Comparison of ENCODE assay signal across 8 cellular contexts in genomic region chr14:103628684-103629502, GRCh38. TPM values are rescaled to one million over a fixed set of nuclear protein-coding genes. Genes with fewer than 3 reads are reported as not detected.
DNase-seq lines count a peak whose midpoint lies in the region; ATAC-seq and TF ChIP-seq lines count a peak whose summit lies in the region.

KLC1 (plus strand) TSS chr14:103629211; CDS start chr14:103654565, 25,354 bp downstream.

- H3K36me3 ChIP-seq in NT2/D1 (ENCODE audit: insufficient read depth, insufficient read length, low read length) (peaks cover 12% of the 10 kb centered on the region), mucosa of rectum (ENCODE audit: control insufficient read depth in 2 of 2, insufficient read depth in 2 of 2, low read length in 2 of 2) (peaks cover 0 to 3% of the 10 kb centered on the region in 2 donors)

- DNase-seq in AG10803 (ENCODE audit: low read depth): peak; percentile 61
- no peak for DNase-seq in NT2/D1 (ENCODE audit: low read depth, low spot score)
- peak; percentile 83 for DNase-seq in activated T-cell treated with anti-CD3 and anti-CD28 coated beads for 48 hours (ENCODE audit: low read depth)
- no peak for DNase-seq in epithelial cell of proximal tubule (ENCODE audit: low read depth)
- peak; percentile 61 to 70 for DNase-seq in stimulated activated CD8-positive, alpha-beta memory T cell treated with anti-CD3 and anti-CD28 coated beads, Interleukin-4, amount 100 ng/mL, for 4 hours (ENCODE audit: low read depth in 2 of 2, low spot score in 1 of 2)

- TF ChIP-seq CTCF in AG10803 (conservative IDR thresholded peaks at IDR 0.05; ENCODE audit: low read length) (no peak), epithelial cell of proximal tubule (conservative IDR thresholded peaks at IDR 0.05; ENCODE audit: low read depth, low read length) (no peak)

- H3K27ac ChIP-seq in mucosa of rectum (ENCODE audit: low read depth in 2 of 2, low read length in 2 of 2): peak within 1 kb of the TSS; percentile 93 to 96

- no peaks in the 10 kb centered on the region for H3K9me3 ChIP-seq in NT2/D1 (ENCODE audit: insufficient read depth, low read length)
- no peaks in the 10 kb centered on the region for H3K9me3 ChIP-seq in mucosa of rectum (ENCODE audit: control insufficient read depth in 2 of 2, low read length in 2 of 2)

- H3K4me3 ChIP-seq in AG10803 (ENCODE audit: low read length): peak within 1 kb of the TSS; percentile 83
- H3K4me3 ChIP-seq in NT2/D1 (ENCODE audit: insufficient read length, low read depth): peak within 1 kb of the TSS; percentile 82
- peak within 1 kb of the TSS; percentile 79 for H3K4me3 ChIP-seq in epithelial cell of proximal tubule (ENCODE audit: low read depth, low read length)
- H3K4me3 ChIP-seq in mucosa of rectum (ENCODE audit: low read length in 2 of 2): peak within 1 kb of the TSS; percentile 79 to 93

- H3K27me3 ChIP-seq in NT2/D1 (ENCODE audit: insufficient read depth, insufficient read length): no peaks in the 10 kb centered on the region
- no peaks in the 10 kb centered on the region for H3K27me3 ChIP-seq in mucosa of rectum (ENCODE audit: control insufficient read depth in 2 of 2, insufficient read depth in 2 of 2, low read length in 2 of 2)

- H3K4me1 ChIP-seq in NT2/D1 (ENCODE audit: insufficient read depth, insufficient read length): peaks cover 16% of the 10 kb centered on the region
- peaks cover 34 to 37% of the 10 kb centered on the region in 2 donors for H3K4me1 ChIP-seq in mucosa of rectum (ENCODE audit: control insufficient read depth in 2 of 2, insufficient read depth in 2 of 2, low read length in 2 of 2)

- H3K9ac ChIP-seq in NT2/D1 (ENCODE audit: insufficient read length, low read depth) (peak within 1 kb of the TSS; percentile 92), mucosa of rectum (ENCODE audit: low read depth in 1 of 2, low read length in 2 of 2) (peak within 1 kb of the TSS; percentile 94 to 96)

- ATAC-seq in GM18909 (IDR thresholded peaks at IDR 0.05; ENCODE audit: poor library complexity, unreplicated experiment) (peak; percentile 65), HG03175 (IDR thresholded peaks at IDR 0.05; ENCODE audit: unreplicated experiment) (peak; percentile 72)

RNA-seq across cellular contexts. Expression of gene KLC1, which starts in this region (rescaled TPM):
- total RNA-seq in epithelial cell of proximal tubule: 170 and 178 TPM in 2 replicates

Comparison
In these comparisons a context has a peak if more than half of its experiments do, and no peak if none do; other contexts are left out.
1. DNase-seq: peak in AG10803 (single experiment), activated T-cell treated with anti-CD3 and anti-CD28 coated beads for 48 hours (single experiment) and stimulated activated CD8-positive, alpha-beta memory T cell treated with anti-CD3 and anti-CD28 coated beads, Interleukin-4, amount 100 ng/mL, for 4 hours (2 of 2); none in NT2/D1 (single experiment) and epithelial cell of proximal tubule (single experiment).
2. Peak in every context shown above with its lines, with median percentiles within 50 percentile points of each other: H3K4me3 ChIP-seq.